Comparison of ENCODE assay signal across 31 cellular contexts in genomic region chr13:44797685-44798084, GRCh38.
"Had no signal": no experiment of that assay in that cellular context is flagged by ENCODE, and none has a peak within 500 bp of the region (broad histone marks: within the 10 kb centered on the region; RNA-seq: fewer than 3 reads in every experiment).

No MANE protein-coding gene starts in this region.

- ATAC-seq: effector memory CD8-positive, alpha-beta T cell; foreskin keratinocyte; heart left ventricle; natural killer cell treated with Interleukin-12 subunit alpha and Interleukin-12 subunit beta and Interleukin-15 and Interleukin-18, amount 100 ng/mL, for 72 hours; sciatic nerve; stimulated activated naive CD8-positive, alpha-beta T cell treated with anti-CD3 and anti-CD28 coated beads, Interleukin-15, Interleukin-2, amounts not matched to agents 100 U/mL and 50 U/mL, for 24 hours had no signal

- H3K4me1 Mint-ChIP-seq: immature natural killer cell had no signal

- H3K27me3 Mint-ChIP-seq: activated naive CD8-positive, alpha-beta T cell treated with anti-CD3 and anti-CD28 coated beads for 36 hours; type B pancreatic cell had no signal

- H3K36me3 ChIP-seq: adrenal gland, brain microvascular endothelial cell, esophagus muscularis mucosa, heart left ventricle, left lung, lower lobe of right lung, neutrophil had no signal

- H3K9me3 ChIP-seq: adrenal gland, esophagus muscularis mucosa, heart left ventricle, left lung, lower lobe of right lung, neutrophil had no signal

- H3K27me3 ChIP-seq: adrenal gland, brain microvascular endothelial cell, esophagus muscularis mucosa, foreskin keratinocyte, heart left ventricle, left lung, neutrophil had no signal

- H3K36me3 Mint-ChIP-seq: activated naive CD8-positive, alpha-beta T cell treated with anti-CD3 and anti-CD28 coated beads for 36 hours; immature natural killer cell; natural killer cell treated with Interleukin-12 subunit alpha and Interleukin-12 subunit beta and Interleukin-15 and Interleukin-18, amount 100 ng/mL, for 72 hours; type B pancreatic cell had no signal

- H3K9me3 Mint-ChIP-seq: activated naive CD4-positive, alpha-beta T cell treated with anti-CD3 and anti-CD28 coated beads for 36 hours; effector memory CD8-positive, alpha-beta T cell; immature natural killer cell; natural killer cell treated with Interleukin-12 subunit alpha and Interleukin-12 subunit beta and Interleukin-15 and Interleukin-18, amount 100 ng/mL, for 72 hours; T-helper 2 cell treated with Interferon-gamma antibody and Interleukin-4, amounts not matched to agents 5 μg/mL and 100 μg/mL, for 36 hours; type B pancreatic cell had no signal

- DNase-seq: activated CD4-positive, alpha-beta T cell treated with anti-CD3 and anti-CD28 coated beads for 48 hours; activated CD4-positive, alpha-beta T cell treated with anti-CD3 and anti-CD28 coated beads, Interleukin-2, amount 50 U/mL, for 48 hours; activated CD8-positive, alpha-beta memory T cell treated with anti-CD3 and anti-CD28 coated beads for 24 hours; activated effector memory CD4-positive, alpha-beta T cell treated with anti-CD3 and anti-CD28 coated beads, Interleukin-2, amount 50 U/mL, for 16 hours; activated naive CD4-positive, alpha-beta T cell treated with anti-CD3 and anti-CD28 coated beads for 36 hours; activated naive CD8-positive, alpha-beta T cell treated with anti-CD3 and anti-CD28 coated beads for 36 hours; adrenal gland; aorta; brain microvascular endothelial cell; cortex of kidney; effector memory CD8-positive, alpha-beta T cell; foreskin keratinocyte; heart left ventricle; hypothalamus; immature natural killer cell; left lung; lower lobe of right lung; mesenchymal stem cell; stimulated activated CD4-positive, alpha-beta T cell treated with anti-CD3 and anti-CD28 coated beads, Interleukin-12 subunit alpha, Interleukin-12 subunit beta, amount 100 ng/mL, for 4 hours; stimulated activated CD4-positive, alpha-beta T cell treated with anti-CD3 and anti-CD28 coated beads, Interleukin-4, amount 100 ng/mL, for 1 hour; stimulated activated naive CD8-positive, alpha-beta T cell treated with anti-CD3 and anti-CD28 coated beads, Interleukin-15, Interleukin-2, amounts not matched to agents 100 U/mL and 50 U/mL, for 24 hours; substantia nigra; T-helper 1 cell had no signal

- H3K27ac ChIP-seq: adrenal gland, brain microvascular endothelial cell, esophagus muscularis mucosa, foreskin keratinocyte, heart left ventricle, left lung, neutrophil, skin epidermis had no signal

- H3K4me3 ChIP-seq: adrenal gland, esophagus muscularis mucosa, heart left ventricle, left lung, lower lobe of right lung, skin epidermis had no signal

- H3K27ac Mint-ChIP-seq: activated naive CD4-positive, alpha-beta T cell treated with anti-CD3 and anti-CD28 coated beads for 36 hours; activated naive CD8-positive, alpha-beta T cell treated with anti-CD3 and anti-CD28 coated beads for 36 hours; effector memory CD8-positive, alpha-beta T cell; immature natural killer cell; natural killer cell treated with Interleukin-12 subunit alpha and Interleukin-12 subunit beta and Interleukin-15 and Interleukin-18, amount 100 ng/mL, for 72 hours; progenitor cell of endocrine pancreas; T-helper 2 cell treated with Interferon-gamma antibody and Interleukin-4, amounts not matched to agents 5 μg/mL and 100 μg/mL, for 36 hours; type B pancreatic cell had no signal

- H3K4me3 Mint-ChIP-seq: activated naive CD4-positive, alpha-beta T cell treated with anti-CD3 and anti-CD28 coated beads for 36 hours; activated naive CD8-positive, alpha-beta T cell treated with anti-CD3 and anti-CD28 coated beads for 36 hours; effector memory CD8-positive, alpha-beta T cell; immature natural killer cell; natural killer cell treated with Interleukin-12 subunit alpha and Interleukin-12 subunit beta and Interleukin-15 and Interleukin-18, amount 100 ng/mL, for 72 hours; T-helper 2 cell treated with Interferon-gamma antibody and Interleukin-4, amounts not matched to agents 5 μg/mL and 100 μg/mL, for 36 hours; type B pancreatic cell had no signal

- H3K4me1 ChIP-seq: adrenal gland, esophagus muscularis mucosa, lower lobe of right lung had no signal
